In genomic region chr3:79200456-79200855, GRCh38 we compare ENCODE assay signal across 1 cellular context.
TF ChIP-seq lines count a peak whose summit lies in the region.

No MANE protein-coding gene starts in this region.

TF ChIP-seq in H1, 55 proteins besides CTCF, POLR2A, EP300 and RAD21 (continued from another document):
- no peak for TF ChIP-seq CHD7 (IDR thresholded peaks at IDR 0.05; ENCODE audit: insufficient replicate concordance, low read length)
- TF ChIP-seq ASH2L (IDR thresholded peaks at IDR 0.05; ENCODE audit: low read length), result no peak
- TF ChIP-seq POU5F1 (IDR thresholded peaks at IDR 0.05; ENCODE audit: low read depth, low read length), result no peak
- no peak for TF ChIP-seq SRF (IDR thresholded peaks at IDR 0.05; ENCODE audit: low read depth, low read length)
- TF ChIP-seq CHD2 (IDR thresholded peaks at IDR 0.05; ENCODE audit: low read length), result no peak
- no peak for TF ChIP-seq RNF2 (IDR thresholded peaks at IDR 0.05; ENCODE audit: borderline replicate concordance, low read depth, low read length, missing control alignments, poor library complexity, severe bottlenecking)
- no peak for TF ChIP-seq USF2 (IDR thresholded peaks at IDR 0.05; ENCODE audit: low read length)
- no peak for TF ChIP-seq SIN3A (conservative IDR thresholded peaks at IDR 0.05 in 1 of 2, IDR thresholded peaks at IDR 0.05 in 1 of 2; ENCODE audit: low read depth in 1 of 2, low read length in 2 of 2)
- TF ChIP-seq GTF2F1 (IDR thresholded peaks at IDR 0.05; ENCODE audit: borderline replicate concordance, low read depth, low read length), result no peak
- no peak for TF ChIP-seq POLR2AphosphoS5 (IDR thresholded peaks at IDR 0.05; ENCODE audit: low read depth, low read length)
- no peak for TF ChIP-seq BRCA1 (IDR thresholded peaks at IDR 0.05; ENCODE audit: low read depth, low read length)
- no peak for TF ChIP-seq NRF1 (IDR thresholded peaks at IDR 0.05; ENCODE audit: low read depth, low read length)
- TF ChIP-seq HDAC6 (IDR thresholded peaks at IDR 0.05; ENCODE audit: low read depth, low read length), result no peak
- TF ChIP-seq SAP30 (IDR thresholded peaks at IDR 0.05; ENCODE audit: insufficient read depth, insufficient replicate concordance, low read length), result no peak
